1 cellular context compared by ENCODE assay signal in the genomic region with DNA sequence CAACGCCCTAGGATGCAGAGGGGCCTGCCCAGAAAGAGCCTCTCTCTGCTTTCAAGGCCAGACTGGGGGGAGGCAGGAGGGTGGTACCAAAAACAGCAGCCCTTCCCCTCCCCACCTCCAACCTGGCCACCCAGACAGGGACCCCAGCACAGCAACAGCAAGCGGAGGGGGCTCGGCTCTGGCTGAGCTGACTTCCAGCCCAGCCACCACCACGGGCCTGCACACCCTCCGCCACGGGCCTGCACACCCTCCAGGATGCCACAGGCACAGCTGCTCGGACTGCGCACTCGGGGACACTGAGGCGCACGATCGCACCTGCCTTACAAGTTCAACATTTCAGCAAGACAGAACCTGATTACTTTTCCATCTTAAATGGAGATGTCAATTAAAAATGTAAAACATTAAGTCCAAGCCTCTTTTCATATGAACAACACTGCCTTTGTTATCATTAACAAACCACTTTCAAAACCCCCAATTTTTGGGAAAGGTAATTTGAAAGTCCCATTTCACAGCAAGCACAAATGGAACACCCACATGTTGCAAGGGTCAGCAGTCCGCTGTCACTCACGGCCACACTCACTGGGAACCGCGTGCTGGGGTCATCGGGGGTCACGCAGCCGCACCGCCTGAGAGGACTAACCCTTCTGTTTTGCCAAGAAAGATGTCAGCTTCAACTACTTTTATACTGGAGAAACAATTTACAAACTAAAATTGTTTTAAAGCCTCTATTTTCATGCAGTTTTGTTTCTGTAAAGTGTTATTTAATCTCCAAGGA.
A peak's percentile ranks its signal among the peaks of the same experiment; 100 is the strongest.
TF ChIP-seq lines count a peak whose summit lies in the region.

No MANE protein-coding gene starts in this region.

TF ChIP-seq in K562, 482 proteins besides CTCF, POLR2A, EP300 and RAD21 (continued from another document and continues in another):
- TF ChIP-seq, protein P1, sequence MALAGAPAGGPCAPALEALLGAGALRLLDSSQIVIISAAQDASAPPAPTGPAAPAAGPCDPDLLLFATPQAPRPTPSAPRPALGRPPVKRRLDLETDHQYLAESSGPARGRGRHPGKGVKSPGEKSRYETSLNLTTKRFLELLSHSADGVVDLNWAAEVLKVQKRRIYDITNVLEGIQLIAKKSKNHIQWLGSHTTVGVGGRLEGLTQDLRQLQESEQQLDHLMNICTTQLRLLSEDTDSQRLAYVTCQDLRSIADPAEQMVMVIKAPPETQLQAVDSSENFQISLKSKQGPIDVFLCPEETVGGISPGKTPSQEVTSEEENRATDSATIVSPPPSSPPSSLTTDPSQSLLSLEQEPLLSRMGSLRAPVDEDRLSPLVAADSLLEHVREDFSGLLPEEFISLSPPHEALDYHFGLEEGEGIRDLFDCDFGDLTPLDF (CRISPR knock-in tag; IDR thresholded peaks at IDR 0.05): no peak
- TF ChIP-seq, protein P2, sequence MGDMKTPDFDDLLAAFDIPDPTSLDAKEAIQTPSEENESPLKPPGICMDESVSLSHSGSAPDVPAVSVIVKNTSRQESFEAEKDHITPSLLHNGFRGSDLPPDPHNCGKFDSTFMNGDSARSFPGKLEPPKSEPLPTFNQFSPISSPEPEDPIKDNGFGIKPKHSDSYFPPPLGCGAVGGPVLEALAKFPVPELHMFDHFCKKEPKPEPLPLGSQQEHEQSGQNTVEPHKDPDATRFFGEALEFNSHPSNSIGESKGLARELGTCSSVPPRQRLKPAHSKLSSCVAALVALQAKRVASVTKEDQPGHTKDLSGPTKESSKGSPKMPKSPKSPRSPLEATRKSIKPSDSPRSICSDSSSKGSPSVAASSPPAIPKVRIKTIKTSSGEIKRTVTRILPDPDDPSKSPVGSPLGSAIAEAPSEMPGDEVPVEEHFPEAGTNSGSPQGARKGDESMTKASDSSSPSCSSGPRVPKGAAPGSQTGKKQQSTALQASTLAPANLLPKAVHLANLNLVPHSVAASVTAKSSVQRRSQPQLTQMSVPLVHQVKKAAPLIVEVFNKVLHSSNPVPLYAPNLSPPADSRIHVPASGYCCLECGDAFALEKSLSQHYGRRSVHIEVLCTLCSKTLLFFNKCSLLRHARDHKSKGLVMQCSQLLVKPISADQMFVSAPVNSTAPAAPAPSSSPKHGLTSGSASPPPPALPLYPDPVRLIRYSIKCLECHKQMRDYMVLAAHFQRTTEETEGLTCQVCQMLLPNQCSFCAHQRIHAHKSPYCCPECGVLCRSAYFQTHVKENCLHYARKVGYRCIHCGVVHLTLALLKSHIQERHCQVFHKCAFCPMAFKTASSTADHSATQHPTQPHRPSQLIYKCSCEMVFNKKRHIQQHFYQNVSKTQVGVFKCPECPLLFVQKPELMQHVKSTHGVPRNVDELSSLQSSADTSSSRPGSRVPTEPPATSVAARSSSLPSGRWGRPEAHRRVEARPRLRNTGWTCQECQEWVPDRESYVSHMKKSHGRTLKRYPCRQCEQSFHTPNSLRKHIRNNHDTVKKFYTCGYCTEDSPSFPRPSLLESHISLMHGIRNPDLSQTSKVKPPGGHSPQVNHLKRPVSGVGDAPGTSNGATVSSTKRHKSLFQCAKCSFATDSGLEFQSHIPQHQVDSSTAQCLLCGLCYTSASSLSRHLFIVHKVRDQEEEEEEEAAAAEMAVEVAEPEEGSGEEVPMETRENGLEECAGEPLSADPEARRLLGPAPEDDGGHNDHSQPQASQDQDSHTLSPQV (IDR thresholded peaks at IDR 0.05): 0 out of 2 replicates have a peak, but pooled peaks have one; percentile 20
- TF ChIP-seq, protein P3, sequence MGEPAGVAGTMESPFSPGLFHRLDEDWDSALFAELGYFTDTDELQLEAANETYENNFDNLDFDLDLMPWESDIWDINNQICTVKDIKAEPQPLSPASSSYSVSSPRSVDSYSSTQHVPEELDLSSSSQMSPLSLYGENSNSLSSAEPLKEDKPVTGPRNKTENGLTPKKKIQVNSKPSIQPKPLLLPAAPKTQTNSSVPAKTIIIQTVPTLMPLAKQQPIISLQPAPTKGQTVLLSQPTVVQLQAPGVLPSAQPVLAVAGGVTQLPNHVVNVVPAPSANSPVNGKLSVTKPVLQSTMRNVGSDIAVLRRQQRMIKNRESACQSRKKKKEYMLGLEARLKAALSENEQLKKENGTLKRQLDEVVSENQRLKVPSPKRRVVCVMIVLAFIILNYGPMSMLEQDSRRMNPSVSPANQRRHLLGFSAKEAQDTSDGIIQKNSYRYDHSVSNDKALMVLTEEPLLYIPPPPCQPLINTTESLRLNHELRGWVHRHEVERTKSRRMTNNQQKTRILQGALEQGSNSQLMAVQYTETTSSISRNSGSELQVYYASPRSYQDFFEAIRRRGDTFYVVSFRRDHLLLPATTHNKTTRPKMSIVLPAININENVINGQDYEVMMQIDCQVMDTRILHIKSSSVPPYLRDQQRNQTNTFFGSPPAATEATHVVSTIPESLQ (CRISPR knock-in tag; IDR thresholded peaks at IDR 0.05): no peak
- no peak for TF ChIP-seq TEAD1 (CRISPR knock-in tag; IDR thresholded peaks at IDR 0.05)
- 0 out of 4 replicates have a peak, but pooled peaks of 1 of the 2 experiments have one; percentile 29 for TF ChIP-seq HDAC1 (IDR thresholded peaks at IDR 0.05)
- TF ChIP-seq SIN3A (IDR thresholded peaks at IDR 0.05; ENCODE audit: borderline replicate concordance in 2 of 2, control insufficient read depth in 1 of 2, low read depth in 2 of 2, low read length in 2 of 2): peak in 1 of 2 experiments; percentile 21; a peak in 1 of 4 replicates
- TF ChIP-seq BHLHE40 (IDR thresholded peaks at IDR 0.05; ENCODE audit: low read length): peak; percentile 64; the same call in 1 of the 2 replicates
- TF ChIP-seq NRF1 (conservative IDR thresholded peaks at IDR 0.05 in 1 of 2, IDR thresholded peaks at IDR 0.05 in 1 of 2): peak; percentile 26 to 45; a peak in 2 of 4 replicates
- TF ChIP-seq, protein P4, sequence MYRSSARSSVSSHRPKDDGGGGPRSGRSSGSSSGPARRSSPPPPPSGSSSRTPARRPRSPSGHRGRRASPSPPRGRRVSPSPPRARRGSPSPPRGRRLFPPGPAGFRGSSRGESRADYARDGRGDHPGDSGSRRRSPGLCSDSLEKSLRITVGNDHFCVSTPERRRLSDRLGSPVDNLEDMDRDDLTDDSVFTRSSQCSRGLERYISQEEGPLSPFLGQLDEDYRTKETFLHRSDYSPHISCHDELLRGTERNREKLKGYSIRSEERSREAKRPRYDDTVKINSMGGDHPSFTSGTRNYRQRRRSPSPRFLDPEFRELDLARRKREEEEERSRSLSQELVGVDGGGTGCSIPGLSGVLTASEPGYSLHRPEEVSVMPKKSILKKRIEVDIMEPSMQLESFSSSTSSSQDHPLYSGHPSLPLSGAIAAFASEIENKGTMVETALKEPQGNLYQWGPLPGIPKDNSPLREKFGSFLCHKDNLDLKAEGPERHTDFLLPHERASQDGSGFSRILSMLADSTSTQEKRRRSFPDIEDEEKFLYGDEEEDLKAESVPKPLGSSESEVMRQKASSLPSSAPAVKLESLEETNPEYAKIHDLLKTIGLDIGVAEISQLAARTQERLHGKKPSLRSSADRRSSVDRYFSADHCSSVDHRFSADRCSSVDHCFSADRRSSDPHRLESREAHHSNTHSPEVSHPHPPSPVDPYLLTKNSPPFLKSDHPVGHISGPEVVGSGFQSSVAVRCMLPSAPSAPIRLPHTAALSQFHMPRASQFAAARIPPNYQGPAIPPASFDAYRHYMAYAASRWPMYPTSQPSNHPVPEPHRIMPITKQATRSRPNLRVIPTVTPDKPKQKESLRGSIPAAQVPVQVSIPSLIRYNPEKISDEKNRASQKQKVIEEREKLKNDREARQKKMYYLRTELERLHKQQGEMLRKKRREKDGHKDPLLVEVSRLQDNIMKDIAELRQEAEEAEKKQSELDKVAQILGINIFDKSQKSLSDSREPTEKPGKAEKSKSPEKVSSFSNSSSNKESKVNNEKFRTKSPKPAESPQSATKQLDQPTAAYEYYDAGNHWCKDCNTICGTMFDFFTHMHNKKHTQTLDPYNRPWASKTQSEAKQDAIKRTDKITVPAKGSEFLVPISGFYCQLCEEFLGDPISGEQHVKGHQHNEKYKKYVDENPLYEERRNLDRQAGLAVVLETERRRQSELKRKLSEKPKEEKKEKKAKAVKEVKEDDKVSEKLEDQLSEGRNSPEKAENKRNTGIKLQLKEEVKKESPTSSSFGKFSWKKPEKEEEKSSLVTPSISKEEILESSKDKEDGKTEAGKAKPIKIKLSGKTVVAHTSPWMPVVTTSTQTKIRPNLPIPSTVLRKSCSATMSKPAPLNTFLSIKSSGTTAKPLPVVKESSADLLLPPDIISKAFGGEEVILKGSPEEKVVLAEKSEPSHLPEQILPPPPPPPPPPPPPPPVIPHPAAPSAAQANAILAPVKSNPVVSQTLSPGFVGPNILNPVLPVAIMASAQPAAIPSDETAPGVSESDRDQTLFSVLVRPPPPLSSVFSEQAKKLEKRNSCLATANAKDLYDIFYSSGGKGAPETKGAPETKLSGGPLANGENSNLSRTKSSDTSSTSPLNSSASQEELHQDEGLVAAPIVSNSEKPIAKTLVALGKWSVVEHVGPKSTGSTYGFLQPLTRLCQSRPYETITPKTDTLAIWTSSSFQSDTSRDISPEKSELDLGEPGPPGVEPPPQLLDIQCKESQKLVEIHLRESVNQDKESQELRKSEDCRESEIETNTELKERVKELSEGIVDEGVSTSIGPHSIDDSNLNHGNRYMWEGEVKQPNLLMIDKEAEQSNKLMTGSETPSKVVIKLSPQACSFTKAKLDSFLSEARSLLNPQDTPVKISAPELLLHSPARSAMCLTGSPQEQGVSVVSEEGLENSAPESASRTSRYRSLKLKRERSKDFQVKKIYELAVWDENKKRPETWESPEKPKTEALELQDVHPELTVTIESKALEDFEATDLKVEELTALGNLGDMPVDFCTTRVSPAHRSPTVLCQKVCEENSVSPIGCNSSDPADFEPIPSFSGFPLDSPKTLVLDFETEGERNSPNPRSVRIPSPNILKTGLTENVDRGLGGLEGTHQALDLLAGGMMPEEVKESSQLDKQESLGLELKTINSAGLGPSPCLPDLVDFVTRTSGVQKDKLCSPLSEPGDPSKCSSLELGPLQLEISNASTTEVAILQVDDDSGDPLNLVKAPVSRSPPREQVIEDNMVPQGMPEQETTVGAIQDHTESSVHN (IDR thresholded peaks at IDR 0.05; ENCODE audit: borderline replicate concordance in 1 of 2, low read depth in 1 of 2): no peak
- TF ChIP-seq ZFP30 (CRISPR knock-in tag; IDR thresholded peaks at IDR 0.05; ENCODE audit: borderline replicate concordance): no peak
- TF ChIP-seq SMARCC2 (IDR thresholded peaks at IDR 0.05; ENCODE audit: low read depth): no peak
- TF ChIP-seq SREBF2 (CRISPR knock-in tag; IDR thresholded peaks at IDR 0.05): no peak
- no peak for TF ChIP-seq ZNF76 (CRISPR knock-in tag; IDR thresholded peaks at IDR 0.05; ENCODE audit: borderline replicate concordance)
- no peak for TF ChIP-seq CHCHD3 (CRISPR knock-in tag; IDR thresholded peaks at IDR 0.05)
- peak; percentile 44; the same call in 1 of the 2 replicates for TF ChIP-seq MYC (IDR thresholded peaks at IDR 0.05; ENCODE audit: low read depth, low read length)
- TF ChIP-seq MYC (CRISPR knock-in tag; IDR thresholded peaks at IDR 0.05; ENCODE audit: borderline replicate concordance, low read depth): no peak
- peak; percentile 58 for TF ChIP-seq NR2C1 (IDR thresholded peaks at IDR 0.05)
- TF ChIP-seq NR2C1 (tag; IDR thresholded peaks at IDR 0.05): peak; percentile 57
- TF ChIP-seq, protein P5, sequence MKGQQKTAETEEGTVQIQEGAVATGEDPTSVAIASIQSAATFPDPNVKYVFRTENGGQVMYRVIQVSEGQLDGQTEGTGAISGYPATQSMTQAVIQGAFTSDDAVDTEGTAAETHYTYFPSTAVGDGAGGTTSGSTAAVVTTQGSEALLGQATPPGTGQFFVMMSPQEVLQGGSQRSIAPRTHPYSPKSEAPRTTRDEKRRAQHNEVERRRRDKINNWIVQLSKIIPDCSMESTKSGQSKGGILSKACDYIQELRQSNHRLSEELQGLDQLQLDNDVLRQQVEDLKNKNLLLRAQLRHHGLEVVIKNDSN (CRISPR knock-in tag; IDR thresholded peaks at IDR 0.05): no peak
- TF ChIP-seq, protein P6, sequence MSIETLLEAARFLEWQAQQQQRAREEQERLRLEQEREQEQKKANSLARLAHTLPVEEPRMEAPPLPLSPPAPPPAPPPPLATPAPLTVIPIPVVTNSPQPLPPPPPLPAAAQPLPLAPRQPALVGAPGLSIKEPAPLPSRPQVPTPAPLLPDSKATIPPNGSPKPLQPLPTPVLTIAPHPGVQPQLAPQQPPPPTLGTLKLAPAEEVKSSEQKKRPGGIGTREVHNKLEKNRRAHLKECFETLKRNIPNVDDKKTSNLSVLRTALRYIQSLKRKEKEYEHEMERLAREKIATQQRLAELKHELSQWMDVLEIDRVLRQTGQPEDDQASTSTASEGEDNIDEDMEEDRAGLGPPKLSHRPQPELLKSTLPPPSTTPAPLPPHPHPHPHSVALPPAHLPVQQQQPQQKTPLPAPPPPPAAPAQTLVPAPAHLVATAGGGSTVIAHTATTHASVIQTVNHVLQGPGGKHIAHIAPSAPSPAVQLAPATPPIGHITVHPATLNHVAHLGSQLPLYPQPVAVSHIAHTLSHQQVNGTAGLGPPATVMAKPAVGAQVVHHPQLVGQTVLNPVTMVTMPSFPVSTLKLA (conservative IDR thresholded peaks at IDR 0.05): peak; percentile 54 to 75; a peak in 3 of 4 replicates
- peak; percentile 85 for TF ChIP-seq RBM22 (IDR thresholded peaks at IDR 0.05; ENCODE audit: low read depth, low read length, poor library complexity, severe bottlenecking)
- no peak for TF ChIP-seq ZNF347 (CRISPR knock-in tag; IDR thresholded peaks at IDR 0.05; ENCODE audit: low read depth)
- no peak for TF ChIP-seq FOXJ3 (CRISPR knock-in tag; IDR thresholded peaks at IDR 0.05)
- no peak; the same call in 1 of the 2 replicates for TF ChIP-seq ZBTB7A (IDR thresholded peaks at IDR 0.05; ENCODE audit: borderline replicate concordance, control insufficient read depth, low read depth, low read length)
- no peak for TF ChIP-seq RFX7 (CRISPR knock-in tag; IDR thresholded peaks at IDR 0.05)
- TF ChIP-seq, protein P7, sequence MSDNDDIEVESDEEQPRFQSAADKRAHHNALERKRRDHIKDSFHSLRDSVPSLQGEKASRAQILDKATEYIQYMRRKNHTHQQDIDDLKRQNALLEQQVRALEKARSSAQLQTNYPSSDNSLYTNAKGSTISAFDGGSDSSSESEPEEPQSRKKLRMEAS (CRISPR knock-in tag; IDR thresholded peaks at IDR 0.05): peak; percentile 47
- TF ChIP-seq, protein P8, sequence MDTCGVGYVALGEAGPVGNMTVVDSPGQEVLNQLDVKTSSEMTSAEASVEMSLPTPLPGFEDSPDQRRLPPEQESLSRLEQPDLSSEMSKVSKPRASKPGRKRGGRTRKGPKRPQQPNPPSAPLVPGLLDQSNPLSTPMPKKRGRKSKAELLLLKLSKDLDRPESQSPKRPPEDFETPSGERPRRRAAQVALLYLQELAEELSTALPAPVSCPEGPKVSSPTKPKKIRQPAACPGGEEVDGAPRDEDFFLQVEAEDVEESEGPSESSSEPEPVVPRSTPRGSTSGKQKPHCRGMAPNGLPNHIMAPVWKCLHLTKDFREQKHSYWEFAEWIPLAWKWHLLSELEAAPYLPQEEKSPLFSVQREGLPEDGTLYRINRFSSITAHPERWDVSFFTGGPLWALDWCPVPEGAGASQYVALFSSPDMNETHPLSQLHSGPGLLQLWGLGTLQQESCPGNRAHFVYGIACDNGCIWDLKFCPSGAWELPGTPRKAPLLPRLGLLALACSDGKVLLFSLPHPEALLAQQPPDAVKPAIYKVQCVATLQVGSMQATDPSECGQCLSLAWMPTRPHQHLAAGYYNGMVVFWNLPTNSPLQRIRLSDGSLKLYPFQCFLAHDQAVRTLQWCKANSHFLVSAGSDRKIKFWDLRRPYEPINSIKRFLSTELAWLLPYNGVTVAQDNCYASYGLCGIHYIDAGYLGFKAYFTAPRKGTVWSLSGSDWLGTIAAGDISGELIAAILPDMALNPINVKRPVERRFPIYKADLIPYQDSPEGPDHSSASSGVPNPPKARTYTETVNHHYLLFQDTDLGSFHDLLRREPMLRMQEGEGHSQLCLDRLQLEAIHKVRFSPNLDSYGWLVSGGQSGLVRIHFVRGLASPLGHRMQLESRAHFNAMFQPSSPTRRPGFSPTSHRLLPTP (IDR thresholded peaks at IDR 0.05; ENCODE audit: borderline replicate concordance, extremely low read depth, insufficient read length): no peak
- no peak for TF ChIP-seq NFIX (CRISPR knock-in tag; IDR thresholded peaks at IDR 0.05; ENCODE audit: low read depth)
- no peak for TF ChIP-seq POLR2B (IDR thresholded peaks at IDR 0.05; ENCODE audit: low read depth, partially characterized antibody)
- no peak for TF ChIP-seq TEAD2 (tag; IDR thresholded peaks at IDR 0.05)
- no peak for TF ChIP-seq ZNF57 (CRISPR knock-in tag; IDR thresholded peaks at IDR 0.05)
- TF ChIP-seq ZNF184 (CRISPR knock-in tag; IDR thresholded peaks at IDR 0.05): no peak
